35 cellular contexts compared by ENCODE assay signal in genomic region chr1:79437540-79437939, GRCh38.
"Had no signal": no experiment of that assay in that cellular context is flagged by ENCODE, and none has a peak within 500 bp of the region (broad histone marks: within the 10 kb centered on the region; RNA-seq: fewer than 3 reads in every experiment).

No MANE protein-coding gene starts in this region.

- H3K9me3 ChIP-seq: MG63 had no signal

- H3K27me3 ChIP-seq: MG63 had no signal

- H3K36me3 ChIP-seq: MG63 had no signal

- H3K4me3 ChIP-seq: MG63 had no signal

- DNase-seq: Karpas-422, Kasumi-1, MG63, MM.1S, MV-4-11, NCI-H1048, NCI-H1092, NCI-H1092 treated with DMSO at 0.1 percent for 48 hours, NCI-H1105, NCI-H1105 treated with DMSO at 0.1 percent for 48 hours, NCI-H1417, NCI-H1417 treated with DMSO at 0.1 percent for 48 hours, NCI-H1436, NCI-H1436 treated with DMSO at 0.1 percent for 48 hours, NCI-H146, NCI-H1694, NCI-H1694 treated with DMSO at 0.1 percent for 48 hours, NCI-H187, NCI-H187 treated with DMSO at 0.1 percent for 48 hours, NCI-H1930, NCI-H2029, NCI-H2029 treated with DMSO at 0.1 percent for 48 hours, NCI-H2081, NCI-H2081 treated with DMSO at 0.1 percent for 48 hours, NCI-H2107, NCI-H2171, NCI-H2171 treated with DMSO at 0.1 percent for 48 hours, NCI-H2227 treated with DMSO at 0.1 percent for 48 hours, NCI-H226, NCI-H345, NCI-H446, NCI-H446 treated with DMSO at 0.1 percent for 48 hours, NCI-H510A, NCI-H510A treated with DMSO at 0.1 percent for 48 hours, NCI-H524 had no signal
